Comparison of ENCODE assay signal across 1 cellular context in the genomic region with DNA sequence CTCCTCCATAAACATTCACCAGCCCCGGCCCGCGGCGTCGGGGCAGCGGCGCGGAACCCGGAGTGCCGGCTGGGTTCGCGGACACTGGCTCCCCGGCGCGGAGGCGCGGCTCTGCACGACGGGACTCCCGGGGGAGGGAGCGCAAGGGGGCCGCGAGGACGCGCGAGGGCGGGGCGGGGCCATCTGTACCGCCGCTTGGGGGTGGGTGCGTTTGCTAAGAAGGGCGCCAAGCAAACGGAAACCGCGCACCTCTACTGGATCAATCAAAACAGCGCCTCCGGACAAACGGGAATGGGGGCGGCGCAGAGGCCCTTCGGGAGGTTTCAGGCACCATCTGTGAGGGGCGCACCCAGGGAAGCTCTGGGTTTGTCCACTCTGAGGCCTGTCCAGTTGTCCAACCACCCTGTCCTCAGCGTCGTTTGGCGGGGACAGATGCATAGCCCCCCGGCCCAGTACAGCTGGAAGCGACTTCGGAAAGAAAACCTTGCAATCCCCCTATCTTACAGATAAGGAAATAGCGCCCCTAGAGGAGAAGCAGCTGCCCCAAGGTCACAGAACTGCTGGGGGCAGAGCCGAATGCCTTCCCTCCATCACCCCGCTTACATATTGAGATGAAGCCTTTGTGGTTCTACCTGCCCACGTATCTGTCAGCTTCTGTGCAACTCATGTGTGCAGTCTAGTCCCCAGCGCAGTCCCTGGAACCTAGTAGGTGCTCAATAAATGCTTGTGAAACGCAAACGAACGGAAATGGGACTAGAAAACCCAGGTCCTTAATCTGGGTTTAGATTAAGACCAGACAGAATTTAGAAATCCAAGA.
TF ChIP-seq lines count a peak whose summit lies in the region.

No MANE protein-coding gene starts in this region.

TF ChIP-seq in HEK293, 187 proteins besides CTCF, POLR2A, EP300 and RAD21 (continued from another document and continues in another):
- TF ChIP-seq, protein P1, sequence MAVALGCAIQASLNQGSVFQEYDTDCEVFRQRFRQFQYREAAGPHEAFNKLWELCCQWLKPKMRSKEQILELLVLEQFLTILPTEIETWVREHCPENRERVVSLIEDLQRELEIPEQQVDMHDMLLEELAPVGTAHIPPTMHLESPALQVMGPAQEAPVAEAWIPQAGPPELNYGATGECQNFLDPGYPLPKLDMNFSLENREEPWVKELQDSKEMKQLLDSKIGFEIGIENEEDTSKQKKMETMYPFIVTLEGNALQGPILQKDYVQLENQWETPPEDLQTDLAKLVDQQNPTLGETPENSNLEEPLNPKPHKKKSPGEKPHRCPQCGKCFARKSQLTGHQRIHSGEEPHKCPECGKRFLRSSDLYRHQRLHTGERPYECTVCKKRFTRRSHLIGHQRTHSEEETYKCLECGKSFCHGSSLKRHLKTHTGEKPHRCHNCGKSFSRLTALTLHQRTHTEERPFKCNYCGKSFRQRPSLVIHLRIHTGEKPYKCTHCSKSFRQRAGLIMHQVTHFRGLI (tag by site-specific recombination; IDR thresholded peaks at IDR 0.05), result no peak
- TF ChIP-seq RBAK (tag by site-specific recombination; IDR thresholded peaks at IDR 0.05) (no peak), ZEB2 (tag by site-specific recombination; IDR thresholded peaks at IDR 0.05) (peak; percentile 71), ZNF600 (tag by site-specific recombination; IDR thresholded peaks at IDR 0.05) (no peak), ZNF510 (tag by site-specific recombination; IDR thresholded peaks at IDR 0.05; ENCODE audit: insufficient replicate concordance) (no peak), ZNF548 (tag by site-specific recombination; IDR thresholded peaks at IDR 0.05) (no peak), FEZF1 (tag by site-specific recombination; IDR thresholded peaks at IDR 0.05) (no peak), YY2 (tag by site-specific recombination; IDR thresholded peaks at IDR 0.05) (no peak), OVOL3 (tag by site-specific recombination; IDR thresholded peaks at IDR 0.05) (no peak), MZF1 (tag by site-specific recombination; IDR thresholded peaks at IDR 0.05; ENCODE audit: borderline replicate concordance) (peak; percentile 40; the same call in 1 of the 2 replicates), ZNF214 (tag by site-specific recombination; IDR thresholded peaks at IDR 0.05; ENCODE audit: borderline replicate concordance) (no peak), TRIM28 (IDR thresholded peaks at IDR 0.05; ENCODE audit: borderline replicate concordance, low read length) (no peak), ZNF416 (tag by site-specific recombination; IDR thresholded peaks at IDR 0.05) (no peak), ZNF133 (tag by site-specific recombination; IDR thresholded peaks at IDR 0.05) (no peak), SP7 (tag by site-specific recombination; IDR thresholded peaks at IDR 0.05) (peak; percentile 60; the same call in 1 of the 2 replicates), ZNF10 (tag by site-specific recombination; IDR thresholded peaks at IDR 0.05) (no peak), ZNF530 (tag by site-specific recombination; IDR thresholded peaks at IDR 0.05; ENCODE audit: low read depth) (no peak), GLIS1 (tag by site-specific recombination; IDR thresholded peaks at IDR 0.05) (no peak; the same call in none of the 2 replicates), MEIS1 (CRISPR knock-in tag; IDR thresholded peaks at IDR 0.05; ENCODE audit: borderline replicate concordance) (no peak), SP2 (tag by site-specific recombination; IDR thresholded peaks at IDR 0.05) (peak; percentile 69), REPIN1 (tag by site-specific recombination; IDR thresholded peaks at IDR 0.05; ENCODE audit: low read depth) (no peak), ZSCAN23 (tag by site-specific recombination; IDR thresholded peaks at IDR 0.05) (no peak), ZNF660 (tag by site-specific recombination; IDR thresholded peaks at IDR 0.05) (0 out of 2 replicates have a peak, but pooled peaks have one; percentile 37), ZNF837 (tag by site-specific recombination; IDR thresholded peaks at IDR 0.05) (no peak), GLIS2 (tag by site-specific recombination; IDR thresholded peaks at IDR 0.05) (peak; percentile 78), ZNF138 (tag by site-specific recombination; IDR thresholded peaks at IDR 0.05; ENCODE audit: borderline replicate concordance) (no peak), ZNF394 (tag by site-specific recombination; IDR thresholded peaks at IDR 0.05; ENCODE audit: borderline replicate concordance) (no peak), ZNF324 (tag by site-specific recombination; IDR thresholded peaks at IDR 0.05) (peak; percentile 69; the same call in 1 of the 2 replicates), EGR2 (tag by site-specific recombination; IDR thresholded peaks at IDR 0.05; ENCODE audit: low read depth) (no peak), ZNF792 (tag by site-specific recombination; IDR thresholded peaks at IDR 0.05) (no peak), ZNF202 (tag by site-specific recombination; IDR thresholded peaks at IDR 0.05; ENCODE audit: borderline replicate concordance) (no peak), ZNF830 (tag by site-specific recombination; IDR thresholded peaks at IDR 0.05; ENCODE audit: low read depth) (no peak), ZFP41 (tag by site-specific recombination; IDR thresholded peaks at IDR 0.05; ENCODE audit: borderline replicate concordance) (no peak), ZNF155 (tag by site-specific recombination; IDR thresholded peaks at IDR 0.05) (no peak), SCRT1 (tag by site-specific recombination; IDR thresholded peaks at IDR 0.05; ENCODE audit: borderline replicate concordance) (no peak), ZNF658 (tag by site-specific recombination; IDR thresholded peaks at IDR 0.05) (no peak)
- TF ChIP-seq, protein P2, sequence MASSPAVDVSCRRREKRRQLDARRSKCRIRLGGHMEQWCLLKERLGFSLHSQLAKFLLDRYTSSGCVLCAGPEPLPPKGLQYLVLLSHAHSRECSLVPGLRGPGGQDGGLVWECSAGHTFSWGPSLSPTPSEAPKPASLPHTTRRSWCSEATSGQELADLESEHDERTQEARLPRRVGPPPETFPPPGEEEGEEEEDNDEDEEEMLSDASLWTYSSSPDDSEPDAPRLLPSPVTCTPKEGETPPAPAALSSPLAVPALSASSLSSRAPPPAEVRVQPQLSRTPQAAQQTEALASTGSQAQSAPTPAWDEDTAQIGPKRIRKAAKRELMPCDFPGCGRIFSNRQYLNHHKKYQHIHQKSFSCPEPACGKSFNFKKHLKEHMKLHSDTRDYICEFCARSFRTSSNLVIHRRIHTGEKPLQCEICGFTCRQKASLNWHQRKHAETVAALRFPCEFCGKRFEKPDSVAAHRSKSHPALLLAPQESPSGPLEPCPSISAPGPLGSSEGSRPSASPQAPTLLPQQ (tag by site-specific recombination; IDR thresholded peaks at IDR 0.05), result no peak
- TF ChIP-seq, protein P3, sequence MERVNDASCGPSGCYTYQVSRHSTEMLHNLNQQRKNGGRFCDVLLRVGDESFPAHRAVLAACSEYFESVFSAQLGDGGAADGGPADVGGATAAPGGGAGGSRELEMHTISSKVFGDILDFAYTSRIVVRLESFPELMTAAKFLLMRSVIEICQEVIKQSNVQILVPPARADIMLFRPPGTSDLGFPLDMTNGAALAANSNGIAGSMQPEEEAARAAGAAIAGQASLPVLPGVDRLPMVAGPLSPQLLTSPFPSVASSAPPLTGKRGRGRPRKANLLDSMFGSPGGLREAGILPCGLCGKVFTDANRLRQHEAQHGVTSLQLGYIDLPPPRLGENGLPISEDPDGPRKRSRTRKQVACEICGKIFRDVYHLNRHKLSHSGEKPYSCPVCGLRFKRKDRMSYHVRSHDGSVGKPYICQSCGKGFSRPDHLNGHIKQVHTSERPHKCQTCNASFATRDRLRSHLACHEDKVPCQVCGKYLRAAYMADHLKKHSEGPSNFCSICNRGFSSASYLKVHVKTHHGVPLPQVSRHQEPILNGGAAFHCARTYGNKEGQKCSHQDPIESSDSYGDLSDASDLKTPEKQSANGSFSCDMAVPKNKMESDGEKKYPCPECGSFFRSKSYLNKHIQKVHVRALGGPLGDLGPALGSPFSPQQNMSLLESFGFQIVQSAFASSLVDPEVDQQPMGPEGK (tag by site-specific recombination; IDR thresholded peaks at IDR 0.05), result peak; percentile 81
- TF ChIP-seq, protein P4, sequence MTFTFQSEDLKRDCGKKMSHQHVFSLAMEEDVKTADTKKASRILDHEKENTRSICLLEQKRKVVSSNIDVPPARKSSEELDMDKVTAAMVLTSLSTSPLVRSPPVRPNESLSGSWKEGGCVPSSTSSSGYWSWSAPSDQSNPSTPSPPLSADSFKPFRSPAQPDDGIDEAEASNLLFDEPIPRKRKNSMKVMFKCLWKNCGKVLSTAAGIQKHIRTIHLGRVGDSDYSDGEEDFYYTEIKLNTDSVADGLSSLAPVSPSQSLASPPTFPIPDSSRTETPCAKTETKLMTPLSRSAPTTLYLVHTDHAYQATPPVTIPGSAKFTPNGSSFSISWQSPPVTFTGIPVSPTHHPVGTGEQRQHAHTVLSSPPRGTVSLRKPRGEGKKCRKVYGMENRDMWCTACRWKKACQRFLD (tag by site-specific recombination; IDR thresholded peaks at IDR 0.05), result no peak
- TF ChIP-seq, protein P5, sequence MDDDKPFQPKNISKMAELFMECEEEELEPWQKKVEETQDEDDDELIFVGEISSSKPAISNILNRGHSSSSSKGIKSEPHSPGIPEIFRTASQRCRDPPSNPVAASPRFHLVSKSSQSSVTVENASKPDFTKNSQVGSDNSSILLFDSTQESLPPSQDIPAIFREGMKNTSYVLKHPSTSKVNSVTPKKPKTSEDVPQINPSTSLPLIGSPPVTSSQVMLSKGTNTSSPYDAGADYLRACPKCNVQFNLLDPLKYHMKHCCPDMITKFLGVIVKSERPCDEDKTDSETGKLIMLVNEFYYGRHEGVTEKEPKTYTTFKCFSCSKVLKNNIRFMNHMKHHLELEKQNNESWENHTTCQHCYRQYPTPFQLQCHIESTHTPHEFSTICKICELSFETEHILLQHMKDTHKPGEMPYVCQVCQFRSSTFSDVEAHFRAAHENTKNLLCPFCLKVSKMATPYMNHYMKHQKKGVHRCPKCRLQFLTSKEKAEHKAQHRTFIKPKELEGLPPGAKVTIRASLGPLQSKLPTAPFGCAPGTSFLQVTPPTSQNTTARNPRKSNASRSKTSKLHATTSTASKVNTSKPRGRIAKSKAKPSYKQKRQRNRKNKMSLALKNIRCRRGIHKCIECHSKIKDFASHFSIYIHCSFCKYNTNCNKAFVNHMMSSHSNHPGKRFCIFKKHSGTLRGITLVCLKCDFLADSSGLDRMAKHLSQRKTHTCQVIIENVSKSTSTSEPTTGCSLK (tag by site-specific recombination; IDR thresholded peaks at IDR 0.05), result no peak
- TF ChIP-seq, protein P6, sequence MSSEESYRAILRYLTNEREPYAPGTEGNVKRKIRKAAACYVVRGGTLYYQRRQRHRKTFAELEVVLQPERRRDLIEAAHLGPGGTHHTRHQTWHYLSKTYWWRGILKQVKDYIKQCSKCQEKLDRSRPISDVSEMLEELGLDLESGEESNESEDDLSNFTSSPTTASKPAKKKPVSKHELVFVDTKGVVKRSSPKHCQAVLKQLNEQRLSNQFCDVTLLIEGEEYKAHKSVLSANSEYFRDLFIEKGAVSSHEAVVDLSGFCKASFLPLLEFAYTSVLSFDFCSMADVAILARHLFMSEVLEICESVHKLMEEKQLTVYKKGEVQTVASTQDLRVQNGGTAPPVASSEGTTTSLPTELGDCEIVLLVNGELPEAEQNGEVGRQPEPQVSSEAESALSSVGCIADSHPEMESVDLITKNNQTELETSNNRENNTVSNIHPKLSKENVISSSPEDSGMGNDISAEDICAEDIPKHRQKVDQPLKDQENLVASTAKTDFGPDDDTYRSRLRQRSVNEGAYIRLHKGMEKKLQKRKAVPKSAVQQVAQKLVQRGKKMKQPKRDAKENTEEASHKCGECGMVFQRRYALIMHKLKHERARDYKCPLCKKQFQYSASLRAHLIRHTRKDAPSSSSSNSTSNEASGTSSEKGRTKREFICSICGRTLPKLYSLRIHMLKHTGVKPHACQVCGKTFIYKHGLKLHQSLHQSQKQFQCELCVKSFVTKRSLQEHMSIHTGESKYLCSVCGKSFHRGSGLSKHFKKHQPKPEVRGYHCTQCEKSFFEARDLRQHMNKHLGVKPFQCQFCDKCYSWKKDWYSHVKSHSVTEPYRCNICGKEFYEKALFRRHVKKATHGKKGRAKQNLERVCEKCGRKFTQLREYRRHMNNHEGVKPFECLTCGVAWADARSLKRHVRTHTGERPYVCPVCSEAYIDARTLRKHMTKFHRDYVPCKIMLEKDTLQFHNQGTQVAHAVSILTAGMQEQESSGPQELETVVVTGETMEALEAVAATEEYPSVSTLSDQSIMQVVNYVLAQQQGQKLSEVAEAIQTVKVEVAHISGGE (tag by site-specific recombination; conservative IDR thresholded peaks at IDR 0.05; ENCODE audit: low read depth), result no peak; the same call in 1 of the 2 replicates
- TF ChIP-seq, protein P7, sequence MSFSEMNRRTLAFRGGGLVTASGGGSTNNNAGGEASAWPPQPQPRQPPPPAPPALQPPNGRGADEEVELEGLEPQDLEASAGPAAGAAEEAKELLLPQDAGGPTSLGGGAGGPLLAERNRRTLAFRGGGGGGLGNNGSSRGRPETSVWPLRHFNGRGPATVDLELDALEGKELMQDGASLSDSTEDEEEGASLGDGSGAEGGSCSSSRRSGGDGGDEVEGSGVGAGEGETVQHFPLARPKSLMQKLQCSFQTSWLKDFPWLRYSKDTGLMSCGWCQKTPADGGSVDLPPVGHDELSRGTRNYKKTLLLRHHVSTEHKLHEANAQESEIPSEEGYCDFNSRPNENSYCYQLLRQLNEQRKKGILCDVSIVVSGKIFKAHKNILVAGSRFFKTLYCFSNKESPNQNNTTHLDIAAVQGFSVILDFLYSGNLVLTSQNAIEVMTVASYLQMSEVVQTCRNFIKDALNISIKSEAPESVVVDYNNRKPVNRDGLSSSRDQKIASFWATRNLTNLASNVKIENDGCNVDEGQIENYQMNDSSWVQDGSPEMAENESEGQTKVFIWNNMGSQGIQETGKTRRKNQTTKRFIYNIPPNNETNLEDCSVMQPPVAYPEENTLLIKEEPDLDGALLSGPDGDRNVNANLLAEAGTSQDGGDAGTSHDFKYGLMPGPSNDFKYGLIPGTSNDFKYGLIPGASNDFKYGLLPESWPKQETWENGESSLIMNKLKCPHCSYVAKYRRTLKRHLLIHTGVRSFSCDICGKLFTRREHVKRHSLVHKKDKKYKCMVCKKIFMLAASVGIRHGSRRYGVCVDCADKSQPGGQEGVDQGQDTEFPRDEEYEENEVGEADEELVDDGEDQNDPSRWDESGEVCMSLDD (tag by site-specific recombination; IDR thresholded peaks at IDR 0.05), result 0 out of 2 replicates have a peak, but pooled peaks have one; percentile 38
- TF ChIP-seq, protein P8, sequence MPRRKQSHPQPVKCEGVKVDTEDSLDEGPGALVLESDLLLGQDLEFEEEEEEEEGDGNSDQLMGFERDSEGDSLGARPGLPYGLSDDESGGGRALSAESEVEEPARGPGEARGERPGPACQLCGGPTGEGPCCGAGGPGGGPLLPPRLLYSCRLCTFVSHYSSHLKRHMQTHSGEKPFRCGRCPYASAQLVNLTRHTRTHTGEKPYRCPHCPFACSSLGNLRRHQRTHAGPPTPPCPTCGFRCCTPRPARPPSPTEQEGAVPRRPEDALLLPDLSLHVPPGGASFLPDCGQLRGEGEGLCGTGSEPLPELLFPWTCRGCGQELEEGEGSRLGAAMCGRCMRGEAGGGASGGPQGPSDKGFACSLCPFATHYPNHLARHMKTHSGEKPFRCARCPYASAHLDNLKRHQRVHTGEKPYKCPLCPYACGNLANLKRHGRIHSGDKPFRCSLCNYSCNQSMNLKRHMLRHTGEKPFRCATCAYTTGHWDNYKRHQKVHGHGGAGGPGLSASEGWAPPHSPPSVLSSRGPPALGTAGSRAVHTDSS (tag by site-specific recombination; IDR thresholded peaks at IDR 0.05), result no peak
